In genomic region chr21:43767980-43768867, GRCh38 we compare ENCODE assay signal across 1 cellular context.
TF ChIP-seq lines count a peak whose summit lies in the region.

No MANE protein-coding gene starts in this region.

TF ChIP-seq in H1, 55 proteins besides CTCF, POLR2A, EP300 and RAD21:
- no peak for TF ChIP-seq KDM4A (IDR thresholded peaks at IDR 0.05; ENCODE audit: low read depth, low read length, severe bottlenecking)
- TF ChIP-seq EZH2 (IDR thresholded peaks at IDR 0.05; ENCODE audit: low read depth, low read length, severe bottlenecking) = peak; percentile 12
- TF ChIP-seq JUN (IDR thresholded peaks at IDR 0.05; ENCODE audit: low read depth, low read length) = no peak
- TF ChIP-seq NRF1 (IDR thresholded peaks at IDR 0.05; ENCODE audit: low read depth, low read length) = no peak
- TF ChIP-seq EGR1 (IDR thresholded peaks at IDR 0.05; ENCODE audit: borderline replicate concordance, low read depth, low read length) = no peak
- TF ChIP-seq POLR2AphosphoS5 (IDR thresholded peaks at IDR 0.05; ENCODE audit: low read depth, low read length) = no peak
- TF ChIP-seq MAFK (IDR thresholded peaks at IDR 0.05; ENCODE audit: low read depth, low read length) = peak; percentile 75; the same call in 1 of the 2 replicates
- TF ChIP-seq BACH1 (IDR thresholded peaks at IDR 0.05; ENCODE audit: low read length) = peak; percentile 85
TF ChIP-seq in H1: peak in this region for 3.
